Comparison of ENCODE assay signal across 16 cellular contexts in the genomic region with DNA sequence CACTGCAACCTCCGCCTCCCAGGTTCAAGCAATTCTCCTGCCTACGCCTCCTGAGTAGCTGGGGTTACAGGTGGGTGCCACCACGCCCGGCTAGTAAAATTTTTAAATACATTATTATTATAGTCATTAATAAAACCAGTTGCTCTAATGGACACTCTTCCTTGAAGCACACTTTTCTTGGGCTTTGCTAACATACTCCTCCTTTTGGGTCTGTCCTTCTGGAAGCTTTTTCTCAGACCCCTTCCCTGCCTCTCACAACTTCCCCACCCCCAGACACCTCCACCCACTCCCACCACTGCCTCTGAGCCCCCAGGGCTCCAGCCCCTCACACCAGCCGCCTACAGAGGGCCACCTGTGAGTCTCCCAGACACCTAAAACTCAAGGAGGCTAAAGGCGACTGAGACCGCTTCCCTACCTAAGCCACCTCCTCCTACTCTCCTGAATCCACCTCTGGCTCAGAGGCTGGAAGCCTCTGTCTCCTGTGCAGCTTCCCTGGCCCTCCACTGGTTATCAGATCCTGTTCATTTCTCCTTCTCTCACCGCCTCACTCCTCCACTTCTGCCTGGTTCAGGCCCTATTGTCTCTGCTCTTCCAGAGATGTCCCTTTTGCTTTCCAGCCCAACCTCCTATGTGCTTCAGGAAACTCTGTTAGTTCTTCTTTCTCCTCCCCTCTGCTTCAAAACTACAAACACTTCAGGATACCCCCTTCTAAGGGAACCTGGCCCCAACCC. TPM values are rescaled to one million over a fixed set of nuclear protein-coding genes. Genes with fewer than 3 reads are reported as not detected.
A peak's percentile ranks its signal among the peaks of the same experiment; 100 is the strongest.
DNase-seq lines count a peak whose midpoint lies in the region; ATAC-seq and TF ChIP-seq lines count a peak whose summit lies in the region.
"Had no signal": no experiment of that assay in that cellular context is flagged by ENCODE, and none has a peak within 500 bp of the region (broad histone marks: within the 10 kb centered on the region; RNA-seq: fewer than 3 reads in every experiment).

No MANE protein-coding gene starts in this region.

- H2AFZ ChIP-seq in KMS-11 (ENCODE audit: low read depth) = no peak overlapping the region

- no peak overlapping the region for H3K27ac ChIP-seq in BLaER1
- H3K27ac ChIP-seq in KMS-11 = no peak overlapping the region
- H3K27ac ChIP-seq in esophagus muscularis mucosa (replicated peaks in 1 of 4) = peak overlapping the region in 2 of 4 donors; percentile 17 to 42
- H3K27ac ChIP-seq in psoas muscle = peak overlapping the region; percentile 99
- no peak overlapping the region for H3K27ac ChIP-seq in prostate gland
- no peak overlapping the region for H3K27ac ChIP-seq in tibial nerve

- BruUV-seq in MCF 10A (replicated peaks; lab: Mats Ljungman, UMichigan) = no TSS peak

- no peak overlapping the region for H3K9ac ChIP-seq in BLaER1
- H3K9ac ChIP-seq in KMS-11 = no peak overlapping the region

- CTCF ChIA-PET in MCF 10A (lab: Yijun Ruan, JAX) = interaction anchor here (1.0 to 1.9 kb wide), 2 partner anchors 10 kb away, joined by 3 to 11 read pairs; no protein-coding TSS in a partner anchor

- H3K27ac Mint-ChIP-seq in MCF 10A (ENCODE audit: low read depth, unreplicated experiment) = no peak overlapping the region
- H3K27ac Mint-ChIP-seq: T-helper 1 cell treated with Interleukin-12 subunit alpha and Interleukin-12 subunit beta and Interleukin-4 antibody, amounts not matched to agents 30 μg/mL and 1 μg/mL, for 36 hours; WTC11 had no signal

- TF ChIP-seq EP300 in esophagus muscularis mucosa (IDR thresholded peaks at IDR 0.05) = no peak
- no peak for TF ChIP-seq EP300 in tibial nerve (IDR thresholded peaks at IDR 0.05)

- no peak for TF ChIP-seq CTCF in KMS-11 (conservative IDR thresholded peaks at IDR 0.05; ENCODE audit: low read depth, low read length)
- no peak for TF ChIP-seq CTCF in esophagus muscularis mucosa (IDR thresholded peaks at IDR 0.05)
- no peak for TF ChIP-seq CTCF in psoas muscle (IDR thresholded peaks at IDR 0.05)
- TF ChIP-seq CTCF in MCF 10A (IDR thresholded peaks at IDR 0.05; ENCODE audit: unreplicated experiment) = no peak
- TF ChIP-seq CTCF in prostate gland (IDR thresholded peaks at IDR 0.05) = no peak
- TF ChIP-seq CTCF in tibial nerve (IDR thresholded peaks at IDR 0.05) = no peak

- no peak for ATAC-seq in psoas muscle
- no peak for ATAC-seq in GM18498 (IDR thresholded peaks at IDR 0.05; ENCODE audit: unreplicated experiment)

- H3K4me1 ChIP-seq in BLaER1 = peaks cover 38% of the 10 kb centered on the region
- peaks cover 23% of the 10 kb centered on the region for H3K4me1 ChIP-seq in KMS-11 (ENCODE audit: low read depth, poor library complexity, severe bottlenecking)
- H3K4me1 ChIP-seq in esophagus muscularis mucosa = peaks cover 29 to 42% (median 34%) of the 10 kb centered on the region in 4 donors
- peaks cover 36% of the 10 kb centered on the region for H3K4me1 ChIP-seq in psoas muscle
- H3K4me1 ChIP-seq in prostate gland (replicated peaks) = peaks cover 3% of the 10 kb centered on the region
- peaks cover 3 to 34% (median 18%) of the 10 kb centered on the region in 4 donors for H3K4me1 ChIP-seq in tibial nerve

- H3K9me3 Mint-ChIP-seq in MCF 10A (ENCODE audit: unreplicated experiment) = no peaks in the 10 kb centered on the region
- H3K9me3 Mint-ChIP-seq: T-helper 1 cell treated with Interleukin-12 subunit alpha and Interleukin-12 subunit beta and Interleukin-4 antibody, amounts not matched to agents 30 μg/mL and 1 μg/mL, for 36 hours; WTC11 had no signal

- H3K36me3 Mint-ChIP-seq in MCF 10A (ENCODE audit: insufficient read depth, unreplicated experiment) = no peaks in the 10 kb centered on the region
- H3K36me3 Mint-ChIP-seq: WTC11 had no signal

- H3K79me2 ChIP-seq in KMS-11 (ENCODE audit: insufficient read depth, low read depth) = no peaks in the 10 kb centered on the region

- peak overlapping the region; percentile 95 for H3K4me2 ChIP-seq in BLaER1
- peak overlapping the region; percentile 99; the same call in 1 of the 2 replicates for H3K4me2 ChIP-seq in KMS-11
- H3K4me2 ChIP-seq: smooth muscle cell had no signal

- no peaks in the 10 kb centered on the region for H3K27me3 Mint-ChIP-seq in MCF 10A (ENCODE audit: insufficient read depth, unreplicated experiment)

- peaks cover 32% of the 10 kb centered on the region for H3K27me3 ChIP-seq in BLaER1
- H3K27me3 ChIP-seq in KMS-11 (ENCODE audit: insufficient read depth, low read depth) = peaks cover 51% of the 10 kb centered on the region
- H3K27me3 ChIP-seq in esophagus muscularis mucosa = no peaks in the 10 kb centered on the region
- H3K27me3 ChIP-seq in psoas muscle (ENCODE audit: insufficient read depth in 3 of 3, low read length in 2 of 3) = no peaks in the 10 kb centered on the region
- no peaks in the 10 kb centered on the region for H3K27me3 ChIP-seq in prostate gland (replicated peaks; ENCODE audit: insufficient read depth)
- no peaks in the 10 kb centered on the region for H3K27me3 ChIP-seq in tibial nerve

- no peaks in the 10 kb centered on the region for H3K36me3 ChIP-seq in BLaER1
- no peaks in the 10 kb centered on the region for H3K36me3 ChIP-seq in KMS-11 (ENCODE audit: insufficient read depth)
- no peaks in the 10 kb centered on the region for H3K36me3 ChIP-seq in esophagus muscularis mucosa
- H3K36me3 ChIP-seq in psoas muscle (ENCODE audit: insufficient read depth in 1 of 2, low read depth in 1 of 2) = no peaks in the 10 kb centered on the region
- H3K36me3 ChIP-seq in prostate gland = no peaks in the 10 kb centered on the region
- no peaks in the 10 kb centered on the region for H3K36me3 ChIP-seq in tibial nerve

- DNase-seq in esophagus muscularis mucosa (ENCODE audit: extremely low spot score) = peak; percentile 72
- peak in 1 of 2 donors; percentile 6 for DNase-seq in psoas muscle
- no peak for DNase-seq in MCF 10A (ENCODE audit: unreplicated experiment)
- DNase-seq in prostate gland (ENCODE audit: low spot score) = no peak
- no peak for DNase-seq in tibial nerve (ENCODE audit: low spot score in 2 of 2)
- DNase-seq: central memory CD4-positive, alpha-beta T cell; MV-4-11; NCI-H2029; NCI-H446; occipital lobe had no signal

- WGBS in esophagus muscularis mucosa = 93% methylated on average over 8 of the region's 8 CpGs
- WGBS in psoas muscle, 3 donors = 93 to 98% (median 97%) methylated on average over 8 of the region's 8 CpGs
- 94% methylated on average over 8 of the region's 8 CpGs for WGBS in prostate gland
- WGBS in tibial nerve, 2 donors = 95% methylated on average over 8 of the region's 8 CpGs

- POLR2A ChIA-PET in MCF 10A (lab: Yijun Ruan, JAX) = interaction anchor here (0.6 kb wide), 1 partner anchor 163 kb away, joined by 3 read pairs; no protein-coding TSS in a partner anchor

- peaks cover 16% of the 10 kb centered on the region for H3K4me1 Mint-ChIP-seq in MCF 10A (ENCODE audit: insufficient read depth, unreplicated experiment)

- no peak for TF ChIP-seq POLR2A in esophagus muscularis mucosa (IDR thresholded peaks at IDR 0.05; ENCODE audit: low read depth)
- TF ChIP-seq POLR2A in prostate gland (IDR thresholded peaks at IDR 0.05) = no peak
- TF ChIP-seq POLR2A in tibial nerve (IDR thresholded peaks at IDR 0.05) = no peak

- H3K9me3 ChIP-seq in BLaER1 = no peaks in the 10 kb centered on the region
- H3K9me3 ChIP-seq in esophagus muscularis mucosa = no peaks in the 10 kb centered on the region
- H3K9me3 ChIP-seq in psoas muscle = no peaks in the 10 kb centered on the region
- H3K9me3 ChIP-seq in prostate gland = no peaks in the 10 kb centered on the region
- H3K9me3 ChIP-seq in tibial nerve = no peaks in the 10 kb centered on the region

- no peak overlapping the region for H3K4me3 ChIP-seq in BLaER1
- H3K4me3 ChIP-seq in KMS-11 (IDR thresholded peaks at IDR 0.05; ENCODE audit: insufficient read depth, low read depth, low read length) = no peak overlapping the region
- no peak overlapping the region for H3K4me3 ChIP-seq in esophagus muscularis mucosa
- H3K4me3 ChIP-seq in psoas muscle = peak overlapping the region; percentile 7
- H3K4me3 ChIP-seq in prostate gland = no peak overlapping the region
- H3K4me3 ChIP-seq in tibial nerve = no peak overlapping the region
- H3K4me3 ChIP-seq: smooth muscle cell had no signal

- H4K20me1 ChIP-seq in BLaER1 = peaks cover 22% of the 10 kb centered on the region
- no peaks in the 10 kb centered on the region for H4K20me1 ChIP-seq in KMS-11 (ENCODE audit: insufficient read depth)

- intact Hi-C loops in esophagus muscularis mucosa (cut with DNase I) (no loop called here), psoas muscle (cut with DNase I) (no loop called here), MCF 10A (cut with micrococcal nuclease) (no loop called here), prostate gland (cut with DNase I) (no loop called here)

- no peak overlapping the region for H3K4me3 Mint-ChIP-seq in MCF 10A (ENCODE audit: unreplicated experiment)

RNA-seq across cellular contexts. Expression of a gene that starts 2.1 kb away (rescaled TPM):
- 10 to 100 TPM; 30.3 to 72.2 (median 51.2) TPM for total RNA-seq in esophagus muscularis mucosa
- 10 to 100 TPM; 31.1 to 67.2 (median 47.4) TPM for total RNA-seq in psoas muscle
- 10 to 100 TPM; 28.0 to 56.5 (median 46.4) TPM for polyA plus RNA-seq in psoas muscle
- 15.6 and 21.5 TPM in 2 replicates for total RNA-seq in MCF 10A (2022)
- 10 to 100 TPM; 33.0 to 44.9 TPM for total RNA-seq in prostate gland
- 10 to 100 TPM; 32.1 to 55.5 (median 38.8) TPM for total RNA-seq in tibial nerve

RNA-seq across cellular contexts. Expression of a gene that starts 30.8 kb away (rescaled TPM):
- total RNA-seq in esophagus muscularis mucosa (100 to 1,000 TPM in 3 of 4 donors, 10 to 100 TPM in 1; 98.9 to 154 (median 121) TPM), psoas muscle (10 to 100 TPM; 45.7 to 92.5 (median 70.7) TPM), MCF 10A (2022) (66.8 and 69.1 TPM in 2 replicates), prostate gland (10 to 100 TPM; 84.9 to 91.1 TPM), tibial nerve (10 to 100 TPM; 42.3 to 66.0 (median 48.3) TPM)
- polyA plus RNA-seq in psoas muscle = 10 to 100 TPM; 30.6 to 50.5 (median 36.6) TPM

RNA-seq across cellular contexts. Expression of a gene that starts 49.8 kb away (rescaled TPM):
- total RNA-seq in esophagus muscularis mucosa = 100 to 1,000 TPM; 136 to 185 (median 156) TPM
- 100 to 1,000 TPM in 2 of 4 donors, 10 to 100 TPM in 2; 71.2 to 141 (median 100) TPM for total RNA-seq in psoas muscle
- 100 to 1,000 TPM in 1 of 3 donors, 10 to 100 TPM in 2; 61.2 to 128 (median 93.7) TPM for polyA plus RNA-seq in psoas muscle
- 381 and 493 TPM in 2 replicates for total RNA-seq in MCF 10A (2022)
- 100 to 1,000 TPM; 136 to 151 TPM for total RNA-seq in prostate gland
- 100 to 1,000 TPM in 3 of 4 donors, 10 to 100 TPM in 1; 92.4 to 173 (median 143) TPM for total RNA-seq in tibial nerve
